In the genomic region with DNA sequence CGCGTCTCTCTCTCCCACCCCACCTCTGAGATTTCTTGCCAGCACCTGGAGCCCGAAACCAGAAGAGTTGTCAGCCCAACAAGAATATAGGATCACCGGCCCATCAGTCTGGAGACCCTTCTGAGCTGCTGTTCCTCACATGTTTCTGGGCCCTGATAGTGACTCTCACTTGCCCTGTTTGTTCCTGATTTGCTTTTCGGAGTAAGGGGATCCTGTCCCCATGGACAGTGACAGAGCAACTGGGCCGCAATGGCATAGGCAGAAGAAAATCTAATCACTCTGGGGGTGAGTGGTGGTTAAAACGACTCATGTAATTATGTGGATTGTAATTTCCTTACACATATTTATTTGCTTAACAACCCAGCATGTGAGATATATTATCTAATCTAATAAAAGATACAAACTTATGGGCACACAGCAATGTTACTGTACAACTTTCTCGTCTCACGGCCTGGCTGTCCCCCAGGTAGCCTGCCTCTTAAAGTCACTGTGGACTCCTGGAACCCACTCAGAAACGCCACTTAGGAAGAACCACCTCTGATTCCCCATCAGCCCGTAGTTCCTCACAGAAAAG, we compare ENCODE assay signal across 8 cellular contexts. TPM values are rescaled to one million over a fixed set of nuclear protein-coding genes. Genes with fewer than 3 reads are reported as not detected.
DNase-seq lines count a peak whose midpoint lies in the region; ATAC-seq and TF ChIP-seq lines count a peak whose summit lies in the region.

No MANE protein-coding gene starts in this region.

- H3K27me3 Mint-ChIP-seq in activated naive CD4-positive, alpha-beta T cell treated with anti-CD3 and anti-CD28 coated beads, Interleukin-2, amount 50 U/mL, for 24 hours = peaks cover 43% of the 10 kb centered on the region
- peaks cover 18% of the 10 kb centered on the region for H3K27me3 Mint-ChIP-seq in memory B cell

- ATAC-seq in memory B cell (ENCODE audit: low read depth) = no peak
- no peak for ATAC-seq in activated CD4-positive, CD25-positive, alpha-beta regulatory T cell treated with anti-CD3 and anti-CD28 coated beads, Interleukin-2, amount 50 U/mL, for 24 hours

- H3K4me3 ChIP-seq in astrocyte of the cerebellum (ENCODE audit: low read depth, low read length) = peak overlapping the region; percentile 65
- peak overlapping the region; percentile 91 for H3K4me3 ChIP-seq in urinary bladder (ENCODE audit: low read depth, low read length)

- no peak for TF ChIP-seq CTCF in astrocyte of the cerebellum (IDR thresholded peaks at IDR 0.05; ENCODE audit: low read depth, low read length, missing control alignments)

- H3K4me1 ChIP-seq in urinary bladder (ENCODE audit: insufficient read depth) = no peaks in the 10 kb centered on the region

- no peak for DNase-seq in activated naive CD4-positive, alpha-beta T cell (lab: John Stamatoyannopoulos, UW)
- no peak for DNase-seq in astrocyte of the cerebellum (ENCODE audit: low read depth)
- DNase-seq in memory B cell (ENCODE audit: low spot score in 2 of 2) = no peak
- no peak for DNase-seq in ecto neural progenitor cell (ENCODE audit: low spot score)
- DNase-seq in NK-92 treated with Interleukin-12 subunit alpha and Interleukin-12 subunit beta, amount 100 ng/mL, for 24 hours (lab: John Stamatoyannopoulos, UW) = no peak

- peaks cover 5% of the 10 kb centered on the region for H3K4me1 Mint-ChIP-seq in activated naive CD4-positive, alpha-beta T cell treated with anti-CD3 and anti-CD28 coated beads, Interleukin-2, amount 50 U/mL, for 24 hours
- no peaks in the 10 kb centered on the region for H3K4me1 Mint-ChIP-seq in memory B cell

- H3K27ac ChIP-seq in urinary bladder (ENCODE audit: low read depth) = no peak overlapping the region

- in situ Hi-C loops in astrocyte of the cerebellum (cut with HindIII; ENCODE audit: low sequenced_read_pairs) = no loop called here

- no peaks in the 10 kb centered on the region for H3K36me3 ChIP-seq in urinary bladder (ENCODE audit: insufficient read depth)

- H3K36me3 Mint-ChIP-seq in activated naive CD4-positive, alpha-beta T cell treated with anti-CD3 and anti-CD28 coated beads, Interleukin-2, amount 50 U/mL, for 24 hours = no peaks in the 10 kb centered on the region
- no peaks in the 10 kb centered on the region for H3K36me3 Mint-ChIP-seq in memory B cell

- WGBS in urinary bladder = 38% methylated on average over 11 of the region's 11 CpGs

- H3K9me3 Mint-ChIP-seq in activated naive CD4-positive, alpha-beta T cell treated with anti-CD3 and anti-CD28 coated beads, Interleukin-2, amount 50 U/mL, for 24 hours = no peaks in the 10 kb centered on the region
- no peaks in the 10 kb centered on the region for H3K9me3 Mint-ChIP-seq in memory B cell

- H3K27ac Mint-ChIP-seq in activated naive CD4-positive, alpha-beta T cell treated with anti-CD3 and anti-CD28 coated beads, Interleukin-2, amount 50 U/mL, for 24 hours = no peak overlapping the region
- no peak overlapping the region for H3K27ac Mint-ChIP-seq in memory B cell

- H3K4me3 Mint-ChIP-seq in activated naive CD4-positive, alpha-beta T cell treated with anti-CD3 and anti-CD28 coated beads, Interleukin-2, amount 50 U/mL, for 24 hours = peak overlapping the region; percentile 79
- peak overlapping the region; percentile 69 for H3K4me3 Mint-ChIP-seq in memory B cell

RNA-seq across cellular contexts. Expression of gene SMAD9, which starts 0.7 kb away (rescaled TPM):
- 47.4 TPM for total RNA-seq in urinary bladder
- polyA plus RNA-seq in urinary bladder = 10.8 TPM
